ENCODE assay signal across 8 cellular contexts in the genomic region with DNA sequence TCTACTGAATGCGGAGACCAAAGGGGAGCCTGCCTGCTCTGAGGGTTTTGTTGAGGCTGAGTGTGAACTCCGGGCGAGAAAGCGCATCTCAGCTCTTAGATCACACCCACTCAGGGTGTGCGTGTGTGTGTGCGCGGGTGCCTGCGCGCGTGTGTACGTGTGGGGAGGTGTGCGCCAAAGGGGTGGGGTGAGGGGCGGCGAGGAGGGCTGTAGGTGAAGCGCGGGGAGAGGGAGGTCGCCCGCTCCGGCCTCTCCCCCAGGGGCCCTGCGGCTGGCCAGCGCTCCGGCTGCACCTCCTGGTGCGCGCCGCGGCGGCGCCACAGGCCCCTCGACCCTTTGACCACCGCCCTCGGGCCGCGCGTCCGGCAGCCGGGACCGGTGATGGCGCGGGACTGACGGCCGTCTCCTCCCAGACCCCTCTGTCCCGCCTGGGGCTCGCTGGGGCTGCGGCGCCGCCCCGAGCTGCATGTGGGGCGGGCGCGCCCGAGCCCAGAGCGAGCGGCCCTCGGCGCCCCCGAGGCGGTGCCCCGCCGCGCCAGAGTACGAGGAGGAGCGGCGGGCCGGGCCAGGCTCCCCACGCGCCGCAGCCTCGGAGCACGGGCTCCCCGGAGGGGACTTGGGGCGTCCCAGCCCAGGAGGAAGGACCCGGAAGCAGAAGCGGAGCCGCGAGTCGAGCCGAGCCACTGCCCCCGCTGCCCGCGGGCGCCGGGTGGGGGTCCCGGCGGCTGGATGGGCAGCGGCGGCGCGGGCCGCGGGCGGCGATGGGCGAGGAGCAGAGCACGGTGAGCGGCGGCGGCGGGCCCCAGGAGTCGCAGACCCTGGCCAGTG. TPM values are rescaled to one million over a fixed set of nuclear protein-coding genes. Genes with fewer than 3 reads are reported as not detected.
DNase-seq lines count a peak whose midpoint lies in the region; ATAC-seq and TF ChIP-seq lines count a peak whose summit lies in the region.

A gene with protein sequence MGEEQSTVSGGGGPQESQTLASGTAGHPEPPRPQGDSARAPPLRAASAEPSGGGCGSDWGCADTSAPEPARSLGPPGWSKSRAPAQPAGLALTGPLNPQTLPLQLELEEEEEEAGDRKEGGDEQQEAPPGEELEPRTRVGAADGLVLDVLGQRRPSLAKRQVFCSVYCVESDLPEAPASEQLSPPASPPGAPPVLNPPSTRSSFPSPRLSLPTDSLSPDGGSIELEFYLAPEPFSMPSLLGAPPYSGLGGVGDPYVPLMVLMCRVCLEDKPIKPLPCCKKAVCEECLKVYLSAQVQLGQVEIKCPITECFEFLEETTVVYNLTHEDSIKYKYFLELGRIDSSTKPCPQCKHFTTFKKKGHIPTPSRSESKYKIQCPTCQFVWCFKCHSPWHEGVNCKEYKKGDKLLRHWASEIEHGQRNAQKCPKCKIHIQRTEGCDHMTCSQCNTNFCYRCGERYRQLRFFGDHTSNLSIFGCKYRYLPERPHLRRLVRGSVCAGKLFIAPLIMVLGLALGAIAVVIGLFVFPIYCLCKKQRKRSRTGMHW (plus strand): TSS at position 654 of the 828 bp plus-strand sequence. CDS start 108 bp downstream, at position 762.

- POLR2A ChIA-PET in A673 (lab: Charles Lee; ENCODE audit: low non-redundant PET): no interaction called here

- WGBS in heart right ventricle, 2 donors: 0 to 1% methylated on average over 81 to 99 of the region's 99 CpGs

- ATAC-seq in GM18861 (IDR thresholded peaks at IDR 0.05; ENCODE audit: unreplicated experiment) (peak; percentile 37), heart right ventricle (peak; percentile 68 to 92 (median 78)), omental fat pad (ENCODE audit: low FRiP score) (peak; percentile 51)

- peak within 1 kb of the TSS; percentile 83 for H3K4me3 ChIP-seq in A673 (ENCODE audit: low read depth, low read length, poor library complexity, severe bottlenecking)
- peak within 1 kb of the TSS; percentile 71 to 91 (median 83) for H3K4me3 ChIP-seq in heart right ventricle

- no TSS peak for BruUV-seq in A673 (replicated peaks; lab: Mats Ljungman, UMichigan)

- H3K36me3 ChIP-seq in A673 (ENCODE audit: insufficient read depth, low read length, poor library complexity, severe bottlenecking): no peaks in the 10 kb centered on the region
- H3K36me3 ChIP-seq in heart right ventricle: peaks cover 0 to 8% (median 0%) of the 10 kb centered on the region in 9 donors

- H3K9me3 ChIP-seq in A673 (ENCODE audit: low read depth, low read length, poor library complexity, severe bottlenecking): no peaks in the 10 kb centered on the region
- no peaks in the 10 kb centered on the region for H3K9me3 ChIP-seq in heart right ventricle

- intact Hi-C loops in A673 (cut with micrococcal nuclease; ENCODE audit: unreplicated experiment) (loop anchor here (2.0 to 10.0 kb wide), 3 partner anchors 79 to 343 kb away; a partner anchor contains a TSS), heart right ventricle (cut with DNase I) (loop anchor here in 8 of 10 donors (5.0 to 10.0 kb wide), 7 partner anchors 40 to 245 kb away; no protein-coding TSS in a partner anchor)

- TF ChIP-seq CTCF in A673 (conservative IDR thresholded peaks at IDR 0.05; ENCODE audit: low read depth, low read length) (no peak), heart right ventricle (IDR thresholded peaks at IDR 0.05) (peak in 5 of 9 donors; percentile 8 to 33 (median 13)), omental fat pad (IDR thresholded peaks at IDR 0.05) (no peak)

- CTCF ChIA-PET in A673 (lab: Charles Lee): no interaction called here

- no peaks in the 10 kb centered on the region for H3K27me3 ChIP-seq in A673 (replicated peaks; ENCODE audit: insufficient read depth, low read depth, low read length, poor library complexity)
- no peaks in the 10 kb centered on the region for H3K27me3 ChIP-seq in heart right ventricle

- H3K4me1 ChIP-seq in A673 (ENCODE audit: insufficient read depth, low read length, poor library complexity, severe bottlenecking) (peaks cover 45% of the 10 kb centered on the region), heart right ventricle (peaks cover 0 to 42% (median 37%) of the 10 kb centered on the region in 9 donors)

- DNase-seq in A673 (ENCODE audit: low spot score) (peak; percentile 71), NCI-H2227 (lab: John Stamatoyannopoulos, UW; ENCODE audit: unreplicated experiment) (peak; percentile 57), heart right ventricle (peak; percentile 62 to 71), omental fat pad (ENCODE audit: low spot score) (no peak), NCI-H446 treated with DMSO at 0.1 percent for 48 hours (lab: John Stamatoyannopoulos, UW) (no peak)
- no peak for DNase-seq in activated effector memory CD4-positive, alpha-beta T cell treated with Interleukin-2 at 50 U/mL for 16 hours

- H3K27ac ChIP-seq in A673 (ENCODE audit: low read depth, low read length, poor library complexity, severe bottlenecking) (peak within 1 kb of the TSS; percentile 92), angular gyrus (ENCODE audit: low read depth, low read length) (peak within 1 kb of the TSS; percentile 68), heart right ventricle (peak within 1 kb of the TSS; percentile 83 to 96 (median 93))

RNA-seq across cellular contexts. Expression of the gene that starts here (rescaled TPM):
- total RNA-seq in A673 (2021): 18.9 and 20.6 TPM in 2 replicates
- 10 to 100 TPM in 9 of 10 donors, 1 to 10 TPM in 1; 8.4 to 26.9 (median 14.9) TPM for total RNA-seq in heart right ventricle
- polyA plus RNA-seq in heart right ventricle: 1 to 10 TPM; 2.1 to 4.8 TPM
- total RNA-seq in omental fat pad: 10 to 100 TPM; 30.7 to 61.1 (median 38.4) TPM

Comparison
In these comparisons a context has a peak if more than half of its experiments do, and no peak if none do; other contexts are left out.
1. DNase-seq: peak in A673 (single experiment), NCI-H2227 (single experiment) and heart right ventricle (2 of 2); none in omental fat pad (single experiment), activated effector memory CD4-positive, alpha-beta T cell treated with Interleukin-2 at 50 U/mL for 16 hours (single experiment) and NCI-H446 treated with DMSO at 0.1 percent for 48 hours (single experiment).
2. CTCF ChIP-seq: peak in heart right ventricle (5 of 9); none in A673 (single experiment) and omental fat pad (0 of 3).
3. Peak in every context shown above with its lines, with median percentiles within 50 percentile points of each other: H3K27ac ChIP-seq and ATAC-seq.